In genomic region chr2:16948073-16948472, GRCh38 we compare ENCODE assay signal across 15 cellular contexts.
DNase-seq lines count a peak whose midpoint lies in the region; ATAC-seq and TF ChIP-seq lines count a peak whose summit lies in the region.
"Had no signal": no experiment of that assay in that cellular context is flagged by ENCODE, and none has a peak within 500 bp of the region (broad histone marks: within the 10 kb centered on the region; RNA-seq: fewer than 3 reads in every experiment).

No MANE protein-coding gene starts in this region.

- H3K9me3 Mint-ChIP-seq in endodermal cell = no peaks in the 10 kb centered on the region
- H3K9me3 Mint-ChIP-seq: activated naive CD4-positive, alpha-beta T cell treated with anti-CD3 and anti-CD28 coated beads for 36 hours; T-helper 1 cell treated with Interleukin-12 subunit alpha and Interleukin-12 subunit beta and Interleukin-4 antibody, amounts not matched to agents 30 μg/mL and 1 μg/mL, for 36 hours had no signal

- H3K4me1 ChIP-seq in endodermal cell (ENCODE audit: control insufficient read depth, insufficient read depth, low read length) (peaks cover 17% of the 10 kb centered on the region), gastroesophageal sphincter (no peaks in the 10 kb centered on the region)
- H3K4me1 ChIP-seq: vagina had no signal

- H3K36me3 ChIP-seq in endodermal cell (ENCODE audit: control insufficient read depth, insufficient read depth, low read length) = no peaks in the 10 kb centered on the region
- no peaks in the 10 kb centered on the region for H3K36me3 ChIP-seq in gastroesophageal sphincter
- H3K36me3 ChIP-seq: vagina had no signal

- peak overlapping the region; percentile 88 for H3K27ac Mint-ChIP-seq in endodermal cell
- H3K27ac Mint-ChIP-seq: activated naive CD4-positive, alpha-beta T cell treated with anti-CD3 and anti-CD28 coated beads for 36 hours; T-helper 1 cell treated with Interleukin-12 subunit alpha and Interleukin-12 subunit beta and Interleukin-4 antibody, amounts not matched to agents 30 μg/mL and 1 μg/mL, for 36 hours had no signal

- ATAC-seq in HG03354 (IDR thresholded peaks at IDR 0.05; ENCODE audit: poor library complexity, severe bottlenecking, unreplicated experiment) (peak; percentile 77), gastroesophageal sphincter (no peak), GM21381 (IDR thresholded peaks at IDR 0.05; ENCODE audit: unreplicated experiment) (no peak)
- ATAC-seq: activated CD4-positive, CD25-positive, alpha-beta regulatory T cell treated with anti-CD3 and anti-CD28 coated beads, Interleukin-2, amount 50 U/mL, for 24 hours had no signal

- WGBS in endodermal cell (ENCODE audit: insufficient coverage in 1 of 2, insufficient read length in 1 of 2), 2 experiments = 38 to 60% methylated on average over 1 to 5 of the region's 5 CpGs
- 51 to 58% methylated on average over 5 of the region's 5 CpGs for WGBS in gastroesophageal sphincter (ENCODE audit: low coverage in 1 of 2), 2 donors

- H3K27ac ChIP-seq in endodermal cell (ENCODE audit: low read depth, low read length) (no peak overlapping the region), gastroesophageal sphincter (no peak overlapping the region)
- H3K27ac ChIP-seq: coronary artery, vagina had no signal

- TF ChIP-seq POLR2A in gastroesophageal sphincter (IDR thresholded peaks at IDR 0.05) = no peak

- TF ChIP-seq EP300 in gastroesophageal sphincter (IDR thresholded peaks at IDR 0.05) = no peak

- H3K27me3 Mint-ChIP-seq in endodermal cell (ENCODE audit: insufficient read depth) = no peaks in the 10 kb centered on the region

- TF ChIP-seq CTCF in endodermal cell (conservative IDR thresholded peaks at IDR 0.05) (no peak), gastroesophageal sphincter (IDR thresholded peaks at IDR 0.05) (no peak)

- H3K9me3 ChIP-seq in endodermal cell (ENCODE audit: control insufficient read depth, low read length) (no peaks in the 10 kb centered on the region), gastroesophageal sphincter (no peaks in the 10 kb centered on the region)
- H3K9me3 ChIP-seq: vagina had no signal

- peaks cover 57% of the 10 kb centered on the region for H3K4me1 Mint-ChIP-seq in endodermal cell

- no peaks in the 10 kb centered on the region for H3K36me3 Mint-ChIP-seq in endodermal cell (ENCODE audit: low read depth)

- peak overlapping the region; percentile 1 for H3K4me3 Mint-ChIP-seq in endodermal cell
- H3K4me3 Mint-ChIP-seq: activated naive CD4-positive, alpha-beta T cell treated with anti-CD3 and anti-CD28 coated beads for 36 hours; T-helper 1 cell treated with Interleukin-12 subunit alpha and Interleukin-12 subunit beta and Interleukin-4 antibody, amounts not matched to agents 30 μg/mL and 1 μg/mL, for 36 hours had no signal

- DNase-seq in DMS153 treated with DMSO at 0.1 percent for 48 hours (lab: John Stamatoyannopoulos, UW; ENCODE audit: unreplicated experiment) = peak; percentile 81
- peak; percentile 54 for DNase-seq in NCI-H510A treated with DMSO at 0.1 percent for 48 hours (lab: John Stamatoyannopoulos, UW)
- peak; percentile 71 for DNase-seq in endodermal cell
- DNase-seq in NCI-H2227 treated with DMSO at 0.1 percent for 48 hours (lab: John Stamatoyannopoulos, UW) = no peak
- no peak for DNase-seq in stimulated activated CD4-positive, alpha-beta T cell treated with anti-CD3 and anti-CD28 coated beads, Interleukin-1b, Interleukin-23, amount 100 ng/mL, for 48 hours
- DNase-seq: activated CD8-positive, alpha-beta memory T cell treated with anti-CD3 and anti-CD28 coated beads, Interleukin-2, amount 50 U/mL, for 4 hours; activated naive CD4-positive, alpha-beta T cell treated with anti-CD3 and anti-CD28 coated beads for 36 hours; NCI-H226 had no signal

- H3K4me3 ChIP-seq in endodermal cell (ENCODE audit: low read length) (no peak overlapping the region), gastroesophageal sphincter (no peak overlapping the region)
- H3K4me3 ChIP-seq: coronary artery, vagina had no signal

- no peak overlapping the region for H3K9ac ChIP-seq in endodermal cell (ENCODE audit: extremely low read depth, low read length, poor library complexity, severe bottlenecking)

- no peaks in the 10 kb centered on the region for H3K27me3 ChIP-seq in endodermal cell (ENCODE audit: control insufficient read depth, insufficient read depth, low read length, poor library complexity, severe bottlenecking)
- H3K27me3 ChIP-seq in gastroesophageal sphincter = peaks cover 4% of the 10 kb centered on the region
- H3K27me3 ChIP-seq: vagina had no signal

Comparison
In these comparisons a context has a peak if more than half of its experiments do, and no peak if none do; other contexts are left out.
1. DNase-seq: peak in DMS153 treated with DMSO at 0.1 percent for 48 hours (single experiment), NCI-H510A treated with DMSO at 0.1 percent for 48 hours (single experiment) and endodermal cell (single experiment); none in NCI-H2227 treated with DMSO at 0.1 percent for 48 hours (single experiment) and stimulated activated CD4-positive, alpha-beta T cell treated with anti-CD3 and anti-CD28 coated beads, Interleukin-1b, Interleukin-23, amount 100 ng/mL, for 48 hours (single experiment).